In genomic region chr12:1705774-1706173, GRCh38 we compare ENCODE assay signal across 24 cellular contexts.
"Had no signal": no experiment of that assay in that cellular context is flagged by ENCODE, and none has a peak within 500 bp of the region (broad histone marks: within the 10 kb centered on the region; RNA-seq: fewer than 3 reads in every experiment).

No MANE protein-coding gene starts in this region.

- H3K27me3 ChIP-seq: colonic mucosa, dorsolateral prefrontal cortex had no signal

- H3K36me3 ChIP-seq: colonic mucosa, thoracic aorta had no signal

- H3K9me3 ChIP-seq: colonic mucosa, mucosa of descending colon, thoracic aorta had no signal

- H3K27ac ChIP-seq: colonic mucosa, thoracic aorta had no signal

- H3K4me3 ChIP-seq: colonic mucosa, dorsolateral prefrontal cortex, mucosa of descending colon, thoracic aorta had no signal

- H3K9me3 Mint-ChIP-seq: activated T-cell treated with anti-CD3 and anti-CD28 coated beads, Interleukin-2, amount 50 U/mL, for 4 hours; stimulated activated naive B cell treated with anti-CD40 and anti-IgM and Interleukin-4, amounts not matched to agents 10 μg/mL and 1 μg/mL and 100 μg/mL, for 72 hours had no signal

- H3K4me3 Mint-ChIP-seq: activated naive CD8-positive, alpha-beta T cell; activated T-cell treated with anti-CD3 and anti-CD28 coated beads, Interleukin-2, amount 50 U/mL, for 4 hours; neural crest cell; stimulated activated naive B cell treated with anti-CD40 and anti-IgM and Interleukin-4, amounts not matched to agents 10 μg/mL and 1 μg/mL and 100 μg/mL, for 72 hours; WTC11 had no signal

- ATAC-seq: activated T-cell treated with anti-CD3 and anti-CD28 coated beads, Interleukin-2, amount 50 U/mL, for 4 hours; left colon; mucosa of descending colon; sciatic nerve; stimulated activated naive B cell treated with anti-CD40 and anti-IgM and Interleukin-4, amounts not matched to agents 10 μg/mL and 1 μg/mL and 100 μg/mL, for 72 hours; WTC11 had no signal

- H3K27ac Mint-ChIP-seq: activated naive CD8-positive, alpha-beta T cell; activated T-helper 2 cell treated with anti-CD3 and anti-CD28 coated beads, Interferon-gamma antibody, Interleukin-2, Interleukin-4, amounts not matched to agents 10 μg/mL and 5 μg/mL and 100 μg/mL, durations not matched to agents 14 hours and 24 hours and 36 hours; stimulated activated naive B cell treated with anti-CD40 and anti-IgM and Interleukin-4, amounts not matched to agents 10 μg/mL and 1 μg/mL and 100 μg/mL, for 72 hours; WTC11 had no signal

- H3K4me1 ChIP-seq: colonic mucosa had no signal

- FAIRE-seq: bronchial epithelial cell, keratinocyte, small intestine had no signal

- H3K27me3 Mint-ChIP-seq: activated naive CD8-positive, alpha-beta T cell; stimulated activated naive B cell treated with anti-CD40 and anti-IgM and Interleukin-4, amounts not matched to agents 10 μg/mL and 1 μg/mL and 100 μg/mL, for 72 hours had no signal

- DNase-seq: activated CD4-positive, alpha-beta T cell treated with anti-CD3 and anti-CD28 coated beads, Interleukin-2, amount 50 U/mL, for 48 hours; activated CD8-positive, alpha-beta memory T cell treated with anti-CD3 and anti-CD28 coated beads, Interleukin-2, amount 50 U/mL, for 48 hours; activated naive CD4-positive, alpha-beta T cell; activated T-cell treated with anti-CD3 and anti-CD28 coated beads, Interleukin-2, amount 50 U/mL, for 4 hours; amygdala; colonic mucosa; dorsolateral prefrontal cortex; left colon; mesenchymal stem cell; mucosa of descending colon; occipital lobe; small intestine; stimulated activated CD4-positive, alpha-beta T cell treated with anti-CD3 and anti-CD28 coated beads, Interleukin-15, amount 100 ng/mL, for 24 hours; stimulated activated CD8-positive, alpha-beta memory T cell treated with anti-CD3 and anti-CD28 coated beads, Interleukin-4, amount 100 ng/mL, for 48 hours; stimulated activated naive B cell treated with anti-CD40 and anti-IgM and Interleukin-4, amounts not matched to agents 10 μg/mL and 1 μg/mL and 100 μg/mL, for 72 hours; T1000 had no signal
